In the genomic region with DNA sequence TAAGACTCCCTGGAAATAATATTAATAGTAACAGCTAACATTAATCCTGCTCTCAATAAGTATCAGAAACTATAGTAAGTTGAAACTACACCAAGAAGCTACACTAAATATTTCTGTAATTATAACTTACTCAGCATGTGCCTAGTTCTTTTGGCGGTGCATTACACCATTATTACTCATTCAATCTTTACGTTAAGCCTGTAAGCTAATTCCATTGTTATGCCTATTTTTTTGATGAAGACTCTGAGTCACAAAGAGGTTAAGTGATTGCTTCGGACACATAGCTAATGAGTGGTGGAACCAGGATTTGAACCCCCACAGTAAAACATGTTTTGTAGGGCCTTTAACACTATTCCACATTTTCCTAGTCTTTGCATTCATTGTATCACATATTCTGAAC, we compare ENCODE assay signal across 14 cellular contexts.
DNase-seq lines count a peak whose midpoint lies in the region; ATAC-seq and TF ChIP-seq lines count a peak whose summit lies in the region.
"Had no signal": no experiment of that assay in that cellular context is flagged by ENCODE, and none has a peak within 500 bp of the region (broad histone marks: within the 10 kb centered on the region; RNA-seq: fewer than 3 reads in every experiment).

No MANE protein-coding gene starts in this region.

- CTCF ChIA-PET in PC-9 (lab: Charles Lee), result no interaction called here

- H3K4me1 ChIP-seq in PC-9 (replicated peaks; ENCODE audit: insufficient read depth) (peaks cover 49% of the 10 kb centered on the region), lower lobe of right lung (no peaks in the 10 kb centered on the region), SJCRH30 (peaks cover 35% of the 10 kb centered on the region), gastroesophageal sphincter (no peaks in the 10 kb centered on the region)
- H3K4me1 ChIP-seq: pancreas had no signal

- H3K9me3 ChIP-seq in PC-9 (ENCODE audit: insufficient read depth, low read depth) (no peaks in the 10 kb centered on the region; the same call in 1 of the 2 replicates), lower lobe of right lung (no peaks in the 10 kb centered on the region), SJCRH30 (replicated peaks) (peaks cover 2% of the 10 kb centered on the region; the same call in 1 of the 2 replicates), gastroesophageal sphincter (peaks cover 0 to 6% (median 0%) of the 10 kb centered on the region in 3 donors)
- H3K9me3 ChIP-seq: pancreas had no signal

- H3K27ac ChIP-seq in PC-9 (peak overlapping the region; percentile 56), lower lobe of right lung (no peak overlapping the region), SJCRH30 (no peak overlapping the region), gastroesophageal sphincter (no peak overlapping the region)
- H3K27ac ChIP-seq: pancreas had no signal

- intact Hi-C loops in PC-9 (cut with micrococcal nuclease; ENCODE audit: unreplicated experiment), result no loop called here
- intact Hi-C loops in lower lobe of right lung (cut with DNase I), result no loop called here

- ATAC-seq in GM19035 (IDR thresholded peaks at IDR 0.05; ENCODE audit: unreplicated experiment), result no peak
- no peak for ATAC-seq in lower lobe of right lung
- no peak for ATAC-seq in gastroesophageal sphincter
- ATAC-seq: mucosa of descending colon, pancreas had no signal

- H3K4me3 ChIP-seq in PC-9 (no peak overlapping the region), lower lobe of right lung (no peak overlapping the region), SJCRH30 (no peak overlapping the region), gastroesophageal sphincter (no peak overlapping the region)
- H3K4me3 ChIP-seq: mucosa of descending colon, pancreas had no signal

- no peaks in the 10 kb centered on the region for H4K20me1 ChIP-seq in PC-9 (ENCODE audit: insufficient read depth)

- POLR2A ChIA-PET in PC-9 (lab: Charles Lee; ENCODE audit: unreplicated experiment), result interaction anchor here (0.6 kb wide), 1 partner anchor 47 kb away, joined by 6 read pairs; no protein-coding TSS in a partner anchor

- peak overlapping the region; percentile 20 for H3K4me2 ChIP-seq in PC-9

- peak; percentile 26 for DNase-seq in AG08395 (ENCODE audit: low spot score)
- DNase-seq in PC-9, result peak in 1 of 2 experiments; percentile 79
- peak; percentile 42 for DNase-seq in dedifferentiated amniotic fluid mesenchymal stem cell (ENCODE audit: extremely low spot score)
- peak; percentile 39 for DNase-seq in kidney glomerular epithelial cell (lab: John Stamatoyannopoulos, UW)
- DNase-seq in lower lobe of right lung, result no peak
- DNase-seq in SJCRH30, result no peak
- DNase-seq: activated naive CD4-positive, alpha-beta T cell treated with Interleukin-2 at 50 U/mL for 16 hours; central memory CD4-positive, alpha-beta T cell; mucosa of descending colon; NCI-H1048; pancreas; substantia nigra had no signal

- H3K36me3 ChIP-seq in PC-9 (ENCODE audit: low read depth) (no peaks in the 10 kb centered on the region), lower lobe of right lung (no peaks in the 10 kb centered on the region), SJCRH30 (no peaks in the 10 kb centered on the region), gastroesophageal sphincter (no peaks in the 10 kb centered on the region)
- H3K36me3 ChIP-seq: pancreas had no signal

- 46 to 79% methylated on average over 2 to 3 of the region's 3 CpGs for WGBS in gastroesophageal sphincter (ENCODE audit: low coverage in 1 of 2), 2 donors

- TF ChIP-seq EP300 in gastroesophageal sphincter (IDR thresholded peaks at IDR 0.05), result no peak

- no peak for TF ChIP-seq CTCF in PC-9 (conservative IDR thresholded peaks at IDR 0.05)
- TF ChIP-seq CTCF in lower lobe of right lung (IDR thresholded peaks at IDR 0.05), result no peak
- no peak for TF ChIP-seq CTCF in gastroesophageal sphincter (IDR thresholded peaks at IDR 0.05)

- H3K27me3 ChIP-seq in PC-9 (ENCODE audit: insufficient read depth, low read depth), result no peaks in the 10 kb centered on the region
- H3K27me3 ChIP-seq in lower lobe of right lung (ENCODE audit: low read depth), result no peaks in the 10 kb centered on the region
- H3K27me3 ChIP-seq in SJCRH30, result no peaks in the 10 kb centered on the region
- H3K27me3 ChIP-seq in gastroesophageal sphincter, result peaks cover 8% of the 10 kb centered on the region
- H3K27me3 ChIP-seq: pancreas had no signal

- H3K9me2 ChIP-seq in PC-9 (ENCODE audit: insufficient read depth), result no peaks in the 10 kb centered on the region

- TF ChIP-seq POLR2A in gastroesophageal sphincter (IDR thresholded peaks at IDR 0.05), result no peak

- H3F3A ChIP-seq in PC-9 (ENCODE audit: insufficient read depth, low read depth), result peaks cover 6% of the 10 kb centered on the region; the same call in 1 of the 2 replicates

- no peak overlapping the region for H2AFZ ChIP-seq in PC-9

- H3K79me2 ChIP-seq in PC-9 (ENCODE audit: low read depth), result no peaks in the 10 kb centered on the region

- no TSS peak for BruUV-seq in PC-9 (replicated peaks; lab: Mats Ljungman, UMichigan)

Comparison
In these comparisons a context has a peak if more than half of its experiments do, and no peak if none do; other contexts are left out.
1. DNase-seq: peak in AG08395 (single experiment), dedifferentiated amniotic fluid mesenchymal stem cell (single experiment) and kidney glomerular epithelial cell (single experiment); none in lower lobe of right lung (single experiment) and SJCRH30 (0 of 2).